In the genomic region with DNA sequence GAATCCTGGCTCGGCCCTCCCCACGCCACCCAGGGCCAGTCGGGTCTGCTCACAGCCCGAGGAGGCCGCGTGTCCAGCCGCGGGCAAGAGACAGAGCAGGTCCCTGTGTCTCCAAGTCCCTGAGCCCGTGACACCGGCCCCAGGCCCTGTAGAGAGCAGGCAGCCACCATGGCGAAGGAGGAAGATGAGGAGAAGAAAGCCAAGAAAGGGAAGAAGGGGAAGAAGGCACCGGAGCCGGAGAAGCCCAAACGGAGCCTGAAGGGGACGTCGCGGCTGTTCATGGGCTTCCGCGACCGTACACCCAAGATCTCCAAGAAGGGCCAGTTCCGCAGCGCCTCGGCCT, we compare ENCODE assay signal across 34 cellular contexts.
"Had no signal": no experiment of that assay in that cellular context is flagged by ENCODE, and none has a peak within 500 bp of the region (broad histone marks: within the 10 kb centered on the region; RNA-seq: fewer than 3 reads in every experiment).

No MANE protein-coding gene starts in this region.

- H3K36me3 Mint-ChIP-seq: activated naive CD4-positive, alpha-beta T cell treated with anti-CD3 and anti-CD28 coated beads, Interleukin-2, amount 10 ng/mL, durations not matched to agents 7 days and 5 days; activated naive CD4-positive, alpha-beta T cell treated with anti-CD3 and anti-CD28 coated beads, Interleukin-2, amount 50 U/mL, for 24 hours; activated naive CD8-positive, alpha-beta T cell treated with anti-CD3 and anti-CD28 coated beads for 36 hours had no signal

- H3K4me3 ChIP-seq: adrenal gland, body of pancreas, cardiac muscle cell had no signal

- H3K36me3 ChIP-seq: adrenal gland, cardiac muscle cell had no signal

- H3K4me1 ChIP-seq: adrenal gland, body of pancreas had no signal

- H3K27me3 Mint-ChIP-seq: activated B cell treated with CpG ODN at 0.5 μM for 24 hours; activated CD4-positive, alpha-beta memory T cell treated with anti-CD3 and anti-CD28 coated beads, Interleukin-2, amount 10 ng/mL, durations not matched to agents 7 days and 5 days; activated CD4-positive, alpha-beta T cell treated with anti-CD3 and anti-CD28 coated beads, Interleukin-2, amount 10 ng/mL, durations not matched to agents 24 days and 14 days; activated CD8-positive, alpha-beta memory T cell treated with anti-CD3 and anti-CD28 coated beads, Interleukin-2, amount 10 ng/mL, durations not matched to agents 7 days and 5 days; activated naive CD4-positive, alpha-beta T cell treated with anti-CD3 and anti-CD28 coated beads, Interleukin-2, amount 10 ng/mL, durations not matched to agents 7 days and 5 days; activated naive CD8-positive, alpha-beta T cell treated with anti-CD3 and anti-CD28 coated beads for 36 hours; activated T-cell treated with anti-CD3 and anti-CD28 coated beads, Interleukin-2, amount 50 U/mL, for 24 hours; central memory CD8-positive, alpha-beta T cell had no signal

- H3K9me3 Mint-ChIP-seq: activated naive CD4-positive, alpha-beta T cell treated with anti-CD3 and anti-CD28 coated beads, Interleukin-2, amount 50 U/mL, for 24 hours; activated naive CD8-positive, alpha-beta T cell treated with anti-CD3 and anti-CD28 coated beads for 36 hours; activated T-cell treated with anti-CD3 and anti-CD28 coated beads, Interleukin-2, amount 50 U/mL, for 24 hours had no signal

- H3K27me3 ChIP-seq: adrenal gland, body of pancreas, cardiac muscle cell had no signal

- H3K27ac ChIP-seq: adrenal gland, body of pancreas, cardiac muscle cell, VCaP had no signal

- H3K4me3 Mint-ChIP-seq: activated B cell treated with CpG ODN at 0.5 μM for 24 hours; activated CD4-positive, alpha-beta memory T cell treated with anti-CD3 and anti-CD28 coated beads, Interleukin-2, amount 10 ng/mL, durations not matched to agents 7 days and 5 days; activated CD4-positive, alpha-beta T cell treated with anti-CD3 and anti-CD28 coated beads, Interleukin-2, amount 10 ng/mL, durations not matched to agents 24 days and 14 days; activated CD8-positive, alpha-beta memory T cell treated with anti-CD3 and anti-CD28 coated beads, Interleukin-2, amount 10 ng/mL, durations not matched to agents 7 days and 5 days; activated CD8-positive, alpha-beta T cell treated with anti-CD3 and anti-CD28 coated beads, Interleukin-2, amount 10 ng/mL, durations not matched to agents 7 days and 5 days; activated naive CD4-positive, alpha-beta T cell treated with anti-CD3 and anti-CD28 coated beads, Interleukin-2, amount 10 ng/mL, durations not matched to agents 7 days and 5 days; activated naive CD4-positive, alpha-beta T cell treated with anti-CD3 and anti-CD28 coated beads, Interleukin-2, amount 50 U/mL, for 24 hours; activated naive CD8-positive, alpha-beta T cell treated with anti-CD3 and anti-CD28 coated beads for 36 hours; activated T-cell treated with anti-CD3 and anti-CD28 coated beads, Interleukin-2, amount 50 U/mL, for 24 hours; central memory CD8-positive, alpha-beta T cell; T-helper 1 cell treated with Interleukin-12 subunit alpha and Interleukin-12 subunit beta and Interleukin-4 antibody, amounts not matched to agents 30 μg/mL and 1 μg/mL, for 36 hours; T-helper 2 cell treated with Interferon-gamma antibody and Interleukin-4, amounts not matched to agents 5 μg/mL and 100 μg/mL, for 36 hours had no signal

- DNase-seq: activated B cell treated with CpG ODN at 0.5 μM for 24 hours; activated CD4-positive, alpha-beta memory T cell treated with anti-CD3 and anti-CD28 coated beads, Interleukin-2, amount 10 ng/mL, durations not matched to agents 7 days and 5 days; activated CD4-positive, alpha-beta T cell treated with anti-CD3 and anti-CD28 coated beads for 4 hours; activated CD4-positive, alpha-beta T cell treated with anti-CD3 and anti-CD28 coated beads, Interleukin-2, amount 10 ng/mL, durations not matched to agents 24 days and 14 days; activated CD4-positive, alpha-beta T cell treated with anti-CD3 and anti-CD28 coated beads, Interleukin-2, amount 50 U/mL, for 1 hour; activated CD4-positive, alpha-beta T cell treated with anti-CD3 and anti-CD28 coated beads, Interleukin-2, amount 50 U/mL, for 48 hours; activated CD4-positive, CD25-positive, alpha-beta regulatory T cell treated with anti-CD3 and anti-CD28 coated beads, Interleukin-2, amount 50 U/mL, for 72 hours; activated CD8-positive, alpha-beta memory T cell treated with anti-CD3 and anti-CD28 coated beads for 24 hours; activated CD8-positive, alpha-beta memory T cell treated with anti-CD3 and anti-CD28 coated beads, Interleukin-2, amount 10 ng/mL, durations not matched to agents 7 days and 5 days; activated CD8-positive, alpha-beta memory T cell treated with anti-CD3 and anti-CD28 coated beads, Interleukin-2, amount 50 U/mL, for 48 hours; activated CD8-positive, alpha-beta T cell treated with anti-CD3 and anti-CD28 coated beads, Interleukin-2, amount 10 ng/mL, durations not matched to agents 7 days and 5 days; activated effector memory CD4-positive, alpha-beta T cell treated with Interleukin-2 at 50 U/mL for 16 hours; activated gamma-delta T cell; activated naive CD4-positive, alpha-beta T cell treated with anti-CD3 and anti-CD28 coated beads, Interleukin-2, amount 10 ng/mL, durations not matched to agents 7 days and 5 days; activated naive CD4-positive, alpha-beta T cell treated with Interleukin-2 at 50 U/mL for 16 hours; activated naive CD8-positive, alpha-beta T cell treated with anti-CD3 and anti-CD28 coated beads for 36 hours; activated T-cell treated with anti-CD3 and anti-CD28 coated beads, Interleukin-2, amount 50 U/mL, for 24 hours; activated T-cell treated with anti-CD3 and anti-CD28 coated beads, Interleukin-2, amount 50 U/mL, for 48 hours; adrenal gland; amniotic stem cell; aorta; body of pancreas; caudate nucleus; SW 1271; T-helper 1 cell; T-helper 2 cell; T-helper 9 cell had no signal

- H3K4me1 Mint-ChIP-seq: activated B cell treated with CpG ODN at 0.5 μM for 24 hours; activated CD4-positive, alpha-beta T cell treated with anti-CD3 and anti-CD28 coated beads, Interleukin-2, amount 10 ng/mL, durations not matched to agents 24 days and 14 days; activated naive CD4-positive, alpha-beta T cell treated with anti-CD3 and anti-CD28 coated beads, Interleukin-2, amount 10 ng/mL, durations not matched to agents 7 days and 5 days; activated naive CD4-positive, alpha-beta T cell treated with anti-CD3 and anti-CD28 coated beads, Interleukin-2, amount 50 U/mL, for 24 hours; activated naive CD8-positive, alpha-beta T cell treated with anti-CD3 and anti-CD28 coated beads for 36 hours; central memory CD8-positive, alpha-beta T cell had no signal

- H3K27ac Mint-ChIP-seq: activated B cell treated with CpG ODN at 0.5 μM for 24 hours; activated CD4-positive, alpha-beta memory T cell treated with anti-CD3 and anti-CD28 coated beads, Interleukin-2, amount 10 ng/mL, durations not matched to agents 7 days and 5 days; activated CD4-positive, alpha-beta T cell treated with anti-CD3 and anti-CD28 coated beads, Interleukin-2, amount 10 ng/mL, durations not matched to agents 24 days and 14 days; activated CD8-positive, alpha-beta memory T cell treated with anti-CD3 and anti-CD28 coated beads, Interleukin-2, amount 10 ng/mL, durations not matched to agents 7 days and 5 days; activated CD8-positive, alpha-beta T cell treated with anti-CD3 and anti-CD28 coated beads, Interleukin-2, amount 10 ng/mL, durations not matched to agents 7 days and 5 days; activated naive CD4-positive, alpha-beta T cell treated with anti-CD3 and anti-CD28 coated beads, Interleukin-2, amount 10 ng/mL, durations not matched to agents 7 days and 5 days; activated naive CD4-positive, alpha-beta T cell treated with anti-CD3 and anti-CD28 coated beads, Interleukin-2, amount 50 U/mL, for 24 hours; activated naive CD8-positive, alpha-beta T cell treated with anti-CD3 and anti-CD28 coated beads for 36 hours; activated T-cell treated with anti-CD3 and anti-CD28 coated beads, Interleukin-2, amount 50 U/mL, for 24 hours; activated T-helper 2 cell treated with anti-CD3 and anti-CD28 coated beads, Interferon-gamma antibody, Interleukin-2, Interleukin-4, amounts not matched to agents 10 μg/mL and 5 μg/mL and 100 μg/mL, durations not matched to agents 14 hours and 24 hours and 36 hours; T-helper 1 cell treated with Interleukin-12 subunit alpha and Interleukin-12 subunit beta and Interleukin-4 antibody, amounts not matched to agents 30 μg/mL and 1 μg/mL, for 36 hours; T-helper 2 cell treated with Interferon-gamma antibody and Interleukin-4, amounts not matched to agents 5 μg/mL and 100 μg/mL, for 36 hours had no signal

- ATAC-seq: activated CD8-positive, alpha-beta memory T cell treated with anti-CD3 and anti-CD28 coated beads, Interleukin-2, amount 10 ng/mL, durations not matched to agents 7 days and 5 days; activated CD8-positive, alpha-beta T cell treated with anti-CD3 and anti-CD28 coated beads, Interleukin-2, amount 10 ng/mL, durations not matched to agents 7 days and 5 days; body of pancreas had no signal

- H3K9me3 ChIP-seq: adrenal gland, body of pancreas had no signal
